In the genomic region with DNA sequence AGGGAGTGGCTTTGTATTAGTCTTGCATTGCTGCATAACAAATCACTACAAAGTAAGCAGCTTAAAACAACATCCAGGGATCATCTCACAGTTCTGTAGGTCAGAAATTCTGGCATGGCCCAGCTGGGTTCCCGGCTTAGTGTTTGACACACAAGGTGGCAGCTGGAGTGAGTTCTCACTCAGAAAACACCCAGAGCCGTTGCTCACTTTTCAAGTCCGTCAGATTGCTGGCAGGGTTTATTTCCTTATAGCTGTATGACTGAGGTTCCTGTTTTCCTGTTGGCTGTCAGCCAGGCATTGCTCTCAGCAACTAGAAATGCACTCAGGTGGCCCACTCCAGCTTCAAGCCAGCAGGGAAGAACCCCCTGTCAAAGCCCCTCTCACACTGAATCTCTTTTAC, we compare ENCODE assay signal across 13 cellular contexts.
DNase-seq lines count a peak whose midpoint lies in the region; ATAC-seq and TF ChIP-seq lines count a peak whose summit lies in the region.
"Had no signal": no experiment of that assay in that cellular context is flagged by ENCODE, and none has a peak within 500 bp of the region (broad histone marks: within the 10 kb centered on the region; RNA-seq: fewer than 3 reads in every experiment).

No MANE protein-coding gene starts in this region.

- no peaks in the 10 kb centered on the region for H3K27me3 ChIP-seq in kidney epithelial cell (ENCODE audit: control insufficient read depth, insufficient read depth, low read length)
- H3K27me3 ChIP-seq: esophagus muscularis mucosa had no signal

- no peak for TF ChIP-seq CTCF in kidney epithelial cell (IDR thresholded peaks at IDR 0.05; ENCODE audit: insufficient read depth, low read length, poor library complexity, severe bottlenecking)

- ATAC-seq in HG03521 (IDR thresholded peaks at IDR 0.05; ENCODE audit: unreplicated experiment): no peak
- no peak for ATAC-seq in HG03280 (IDR thresholded peaks at IDR 0.05; ENCODE audit: unreplicated experiment)
- no peak for ATAC-seq in GM19324 (IDR thresholded peaks at IDR 0.05; ENCODE audit: low FRiP score, unreplicated experiment)
- ATAC-seq: left cardiac atrium had no signal

- H3K36me3 ChIP-seq in kidney epithelial cell (ENCODE audit: control insufficient read depth, insufficient read depth, low read length): no peaks in the 10 kb centered on the region
- H3K36me3 ChIP-seq: esophagus muscularis mucosa had no signal

- DNase-seq in DMS153 (lab: John Stamatoyannopoulos, UW) (peak; percentile 89), NCI-H1092 (lab: John Stamatoyannopoulos, UW) (peak; percentile 25), SKM-1 (lab: John Stamatoyannopoulos, UW; ENCODE audit: unreplicated experiment) (peak; percentile 31), kidney epithelial cell (ENCODE audit: low read depth) (peak; percentile 28), AG08396 (ENCODE audit: low spot score) (no peak)
- DNase-seq: activated CD4-positive, alpha-beta T cell treated with anti-CD3 and anti-CD28 coated beads, Interleukin-2, amount 50 U/mL, for 4 hours; left cardiac atrium; MM.1S; Right ventricle myocardium superior had no signal

- H3K4me3 ChIP-seq in kidney epithelial cell (ENCODE audit: low read depth, low read length): no peak overlapping the region
- H3K4me3 ChIP-seq: esophagus muscularis mucosa had no signal
